Comparison of ENCODE assay signal across 8 cellular contexts in genomic region chr14:104972301-104973211, GRCh38. TPM values are rescaled to one million over a fixed set of nuclear protein-coding genes. Genes with fewer than 3 reads are reported as not detected.
A peak's percentile ranks its signal among the peaks of the same experiment; 100 is the strongest.
DNase-seq lines count a peak whose midpoint lies in the region; ATAC-seq and TF ChIP-seq lines count a peak whose summit lies in the region.

No MANE protein-coding gene starts in this region.

- DNase-seq in ELF-1 (ENCODE audit: low read depth, low spot score) (peak; percentile 45), Panc1 (ENCODE audit: low read depth, low spot score) (no peak), fibroblast of the conjunctiva (ENCODE audit: low read depth) (peak; percentile 72), NCI-H187 treated with DMSO at 0.1 percent for 48 hours (lab: John Stamatoyannopoulos, UW) (no peak), NAMALWA (ENCODE audit: low spot score) (no peak)
- DNase-seq in activated CD4-positive, alpha-beta T cell treated with anti-CD3 and anti-CD28 coated beads for 48 hours: no peak

- H3K4me1 ChIP-seq in Panc1 (ENCODE audit: control insufficient read depth, insufficient read depth, low read length) (peaks cover 54% of the 10 kb centered on the region), rectal smooth muscle tissue (ENCODE audit: control insufficient read depth, insufficient read depth, low read length) (peaks cover 65% of the 10 kb centered on the region)

- CTCF ChIA-PET in Panc1 (lab: Charles Lee): interaction anchor here (1.8 kb wide), 1 partner anchor 73 kb away, joined by 8 read pairs; no protein-coding TSS in a partner anchor

- H3K27ac ChIP-seq in Panc1 (ENCODE audit: low read length): peak overlapping the region; percentile 93
- H3K27ac ChIP-seq in rectal smooth muscle tissue (ENCODE audit: low read depth, low read length): peak overlapping the region; percentile 97

- in situ Hi-C loops in Panc1 (cut with HindIII; ENCODE audit: low pct_unique_long_range_greater_than_20kb, low sequenced_read_pairs): no loop called here

- H3K9ac ChIP-seq in rectal smooth muscle tissue (ENCODE audit: low read length): no peak overlapping the region

- no TSS peak for BruUV-seq in Panc1 (replicated peaks; lab: Mats Ljungman, UMichigan)

- POLR2A ChIA-PET in Panc1 (lab: Charles Lee): interaction anchor here (0.6 kb wide), 2 partner anchors 384 to 1493 kb away, joined by 3 to 5 read pairs; no protein-coding TSS in a partner anchor

- ATAC-seq in Panc1: peak; percentile 17
- ATAC-seq in HG03432 (IDR thresholded peaks at IDR 0.05; ENCODE audit: unreplicated experiment): no peak

- H3K27me3 ChIP-seq in Panc1 (ENCODE audit: control insufficient read depth, insufficient read depth, low read length) (no peaks in the 10 kb centered on the region), rectal smooth muscle tissue (ENCODE audit: control insufficient read depth, insufficient read depth, low read length) (peaks cover 5% of the 10 kb centered on the region)

- intact Hi-C loops in Panc1 (cut with micrococcal nuclease; ENCODE audit: unreplicated experiment): loop anchor here (5.0 kb wide), 1 partner anchor 75 kb away; no protein-coding TSS in a partner anchor

- H3K36me3 ChIP-seq in Panc1 (ENCODE audit: control insufficient read depth, insufficient read depth, low read length): no peaks in the 10 kb centered on the region
- no peaks in the 10 kb centered on the region for H3K36me3 ChIP-seq in rectal smooth muscle tissue (ENCODE audit: control insufficient read depth, insufficient read depth, low read length)

- no peaks in the 10 kb centered on the region for H3K9me3 ChIP-seq in Panc1 (ENCODE audit: control insufficient read depth, insufficient read depth, low read depth, low read length)

- TF ChIP-seq CTCF in Panc1 (IDR thresholded peaks at IDR 0.05): no peak

- H3K4me3 ChIP-seq in Panc1 (ENCODE audit: low read depth in 2 of 2, low read length in 2 of 2): peak overlapping the region in 1 of 2 experiments; percentile 16; a peak in 1 of 4 replicates
- H3K4me3 ChIP-seq in rectal smooth muscle tissue (ENCODE audit: low read length): no peak overlapping the region

RNA-seq across cellular contexts. Expression of gene AHNAK2, which starts 5.6 kb away (rescaled TPM):
- total RNA-seq in Panc1 (2021; ENCODE audit: unreplicated experiment): 223 TPM
- 148 TPM for polyA plus RNA-seq in Panc1 (2012; ENCODE audit: insufficient read length)

RNA-seq across cellular contexts. Expression of gene CLBA1, which starts 13.0 kb away (rescaled TPM):
- total RNA-seq in Panc1 (2021; ENCODE audit: unreplicated experiment): 13.8 TPM
- polyA plus RNA-seq in Panc1 (2012; ENCODE audit: insufficient read length): 11.9 TPM

RNA-seq across cellular contexts. Expression of gene PLD4, which starts 47.9 kb away (rescaled TPM):
- total RNA-seq in Panc1 (2021; ENCODE audit: unreplicated experiment): 0.15 TPM
- not detected for polyA plus RNA-seq in Panc1 (2012; ENCODE audit: insufficient read length)

RNA-seq across cellular contexts. Expression of gene CDCA4, which starts 48.3 kb away (rescaled TPM):
- total RNA-seq in Panc1 (2021; ENCODE audit: unreplicated experiment): 39.9 TPM
- 32.9 TPM for polyA plus RNA-seq in Panc1 (2012; ENCODE audit: insufficient read length)

Comparison
In these comparisons a context has a peak if more than half of its experiments do, and no peak if none do; other contexts are left out.
1. DNase-seq: peak in ELF-1 (single experiment) and fibroblast of the conjunctiva (single experiment); none in Panc1 (single experiment), NCI-H187 treated with DMSO at 0.1 percent for 48 hours (single experiment), NAMALWA (single experiment) and activated CD4-positive, alpha-beta T cell treated with anti-CD3 and anti-CD28 coated beads for 48 hours (single experiment).